Comparison of ENCODE assay signal across 26 cellular contexts in the genomic region with DNA sequence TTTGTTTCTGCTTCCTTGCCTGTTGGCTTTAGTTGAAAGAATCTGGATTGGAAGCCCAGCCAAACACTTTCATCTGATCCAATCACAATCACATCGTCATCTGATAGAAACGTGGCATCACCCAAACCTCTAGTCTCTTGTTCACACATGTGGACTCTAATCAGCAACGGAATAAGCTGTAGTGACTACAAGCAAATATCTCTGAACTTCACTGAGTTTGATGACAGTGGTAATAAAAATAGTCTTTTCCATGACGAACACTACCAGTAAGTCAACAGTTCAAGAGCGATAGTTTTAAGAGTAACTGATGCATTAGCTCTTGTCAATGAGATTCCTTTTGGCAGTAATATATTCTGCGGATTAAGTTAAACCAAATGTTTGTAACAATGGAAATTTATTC. TPM values are rescaled to one million over a fixed set of nuclear protein-coding genes. Genes with fewer than 3 reads are reported as not detected.
"Had no signal": no experiment of that assay in that cellular context is flagged by ENCODE, and none has a peak within 500 bp of the region (broad histone marks: within the 10 kb centered on the region; RNA-seq: fewer than 3 reads in every experiment).

No MANE protein-coding gene starts in this region.

- DNase-seq: colonic mucosa; cortex of kidney; effector CD8-positive, alpha-beta T cell; effector memory CD8-positive, alpha-beta T cell; endodermal cell; esophagus squamous epithelium; foreskin fibroblast; foreskin melanocyte; gastrocnemius medialis; glutamatergic neuron; head of caudate nucleus; heart right ventricle; hippocampal formation; left cardiac atrium; left lung; left ventricle myocardium superior; lower lobe of right lung; mesenchymal stem cell; naive B cell; naive thymus-derived CD8-positive, alpha-beta T cell had no signal

- FAIRE-seq: endometrium, islet of Langerhans, keratinocyte had no signal

- ATAC-seq: effector memory CD8-positive, alpha-beta T cell; gastrocnemius medialis; left cardiac atrium; left ventricle myocardium superior; lower lobe of right lung; naive thymus-derived CD8-positive, alpha-beta T cell had no signal

- H3K9me3 Mint-ChIP-seq: dendritic cell treated with granulocyte-macrophage colony-stimulating factor and Interleukin-4, amounts not matched to agents 40 ng/mL and 50 ng/mL, for 4 days had no signal

- H3K36me3 Mint-ChIP-seq: mesothelial cell of epicardium; naive B cell; naive thymus-derived CD8-positive, alpha-beta T cell had no signal

- H3K27me3 Mint-ChIP-seq: dendritic cell treated with granulocyte-macrophage colony-stimulating factor and Interleukin-4, amounts not matched to agents 40 ng/mL and 50 ng/mL, for 4 days had no signal

- H3K4me3 ChIP-seq: colonic mucosa, esophagus squamous epithelium, gastrocnemius medialis, heart right ventricle, left lung, lower lobe of right lung, mucosa of descending colon had no signal

- H3K4me1 Mint-ChIP-seq: endodermal cell, mesothelial cell of epicardium, naive B cell had no signal

- H3K27ac ChIP-seq: colonic mucosa, esophagus squamous epithelium, gastrocnemius medialis, heart right ventricle, left lung, lower lobe of right lung had no signal

- H3K9me3 ChIP-seq: colonic mucosa, esophagus squamous epithelium, gastrocnemius medialis, heart right ventricle, left lung, lower lobe of right lung, mucosa of descending colon had no signal

- H3K36me3 ChIP-seq: colonic mucosa, esophagus squamous epithelium, gastrocnemius medialis, heart right ventricle, left lung, lower lobe of right lung had no signal

- H3K27me3 ChIP-seq: colonic mucosa, gastrocnemius medialis, heart right ventricle, left lung had no signal

- H3K27ac Mint-ChIP-seq: dendritic cell treated with granulocyte-macrophage colony-stimulating factor and Interleukin-4, amounts not matched to agents 40 ng/mL and 50 ng/mL, for 4 days; effector memory CD8-positive, alpha-beta T cell; endodermal cell; mesothelial cell of epicardium; naive B cell; naive thymus-derived CD8-positive, alpha-beta T cell had no signal

- H3K4me3 Mint-ChIP-seq: dendritic cell treated with granulocyte-macrophage colony-stimulating factor and Interleukin-4, amounts not matched to agents 40 ng/mL and 50 ng/mL, for 4 days; effector memory CD8-positive, alpha-beta T cell; endodermal cell; mesothelial cell of epicardium; naive B cell; naive thymus-derived CD8-positive, alpha-beta T cell had no signal

- H3K4me1 ChIP-seq: colonic mucosa, esophagus squamous epithelium, gastrocnemius medialis, heart right ventricle, left lung, lower lobe of right lung had no signal

RNA-seq across cellular contexts. Expression of gene MECOM, which starts 22.8 kb away (rescaled TPM):
- total RNA-seq: naive thymus-derived CD8-positive, alpha-beta T cell had no signal
- polyA plus RNA-seq: naive thymus-derived CD8-positive, alpha-beta T cell had no signal
